9 cellular contexts compared by ENCODE assay signal in genomic region chr7:44678468-44679179, GRCh38.
A peak's percentile ranks its signal among the peaks of the same experiment; 100 is the strongest.
DNase-seq lines count a peak whose midpoint lies in the region; FAIRE-seq and TF ChIP-seq lines count a peak whose summit lies in the region.
"Had no signal": no experiment of that assay in that cellular context is flagged by ENCODE, and none has a peak within 500 bp of the region (broad histone marks: within the 10 kb centered on the region; RNA-seq: fewer than 3 reads in every experiment).

No MANE protein-coding gene starts in this region.

- CTCF ChIA-PET in AG04449 (lab: Yijun Ruan, JAX), result interaction anchor here (0.9 kb wide), 1 partner anchor 118 kb away, joined by 3 read pairs; no protein-coding TSS in a partner anchor

- H3K4me1 ChIP-seq in ascending aorta, result no peaks in the 10 kb centered on the region

- DNase-seq in AG04449 (ENCODE audit: low read depth, low spot score), result peak; percentile 61
- peak; percentile 20 to 41 for DNase-seq in HL-60 (ENCODE audit: low read depth in 1 of 2, low spot score in 1 of 2)
- DNase-seq in bronchial epithelial cell (ENCODE audit: low read depth), result peak; percentile 79
- peak; percentile 31 for DNase-seq in medulla oblongata (ENCODE audit: extremely low spot score)
- no peak for DNase-seq in ascending aorta (ENCODE audit: low spot score in 2 of 2)
- DNase-seq in GM20000 (ENCODE audit: low spot score), result no peak
- DNase-seq in HK-2 (ENCODE audit: unreplicated experiment), result no peak
- DNase-seq in NCI-H128 (lab: John Stamatoyannopoulos, UW; ENCODE audit: unreplicated experiment), result no peak

- POLR2A ChIA-PET in AG04449 (lab: Yijun Ruan, JAX), result no interaction called here

- H3K4me3 ChIP-seq in AG04449 (ENCODE audit: low read depth, low read length) (no peak overlapping the region), HL-60 (replicated peaks; ENCODE audit: insufficient read depth, low read length) (no peak overlapping the region), bronchial epithelial cell (ENCODE audit: low read depth, low read length) (no peak overlapping the region), ascending aorta (no peak overlapping the region)

- FAIRE-seq in bronchial epithelial cell (lab: Jason Lieb, UNC), result peak; percentile 83
- FAIRE-seq: TTC549 had no signal

- H3K27ac ChIP-seq in HL-60 (replicated peaks), result no peak overlapping the region
- H3K27ac ChIP-seq in ascending aorta, result no peak overlapping the region

- intact Hi-C loops in ascending aorta (cut with DNase I), result no loop called here

- TF ChIP-seq CTCF in AG04449 (IDR thresholded peaks at IDR 0.05; ENCODE audit: insufficient read depth, low read length, missing control alignments), result no peak
- TF ChIP-seq CTCF in HL-60 (IDR thresholded peaks at IDR 0.05; ENCODE audit: insufficient read depth, low read length), result no peak
- no peak for TF ChIP-seq CTCF in bronchial epithelial cell (IDR thresholded peaks at IDR 0.05; ENCODE audit: insufficient read depth, low read length, severe bottlenecking)
- TF ChIP-seq CTCF in ascending aorta (IDR thresholded peaks at IDR 0.05), result no peak
- TF ChIP-seq CTCF in GM20000 (IDR thresholded peaks at IDR 0.05; ENCODE audit: extremely low read depth, missing control alignments), result no peak

- H3K36me3 ChIP-seq in bronchial epithelial cell (ENCODE audit: control insufficient read depth, insufficient read depth, low read length) (peaks cover 17% of the 10 kb centered on the region), ascending aorta (peaks cover 44 to 55% of the 10 kb centered on the region in 2 donors)

- H3K27me3 ChIP-seq in HL-60 (ENCODE audit: insufficient read depth, poor library complexity, severe bottlenecking) (no peaks in the 10 kb centered on the region), bronchial epithelial cell (ENCODE audit: control insufficient read depth, insufficient read depth, low read length) (no peaks in the 10 kb centered on the region), ascending aorta (no peaks in the 10 kb centered on the region)

- no peaks in the 10 kb centered on the region for H3K9me3 ChIP-seq in ascending aorta

Comparison
In these comparisons a context has a peak if more than half of its experiments do, and no peak if none do; other contexts are left out.
1. DNase-seq: peak in AG04449 (single experiment), HL-60 (2 of 2), bronchial epithelial cell (single experiment) and medulla oblongata (single experiment); none in ascending aorta (0 of 2), GM20000 (single experiment), HK-2 (single experiment) and NCI-H128 (single experiment).